Comparison of ENCODE assay signal across 8 cellular contexts in genomic region chr20:36236786-36237121, GRCh38. TPM values are rescaled to one million over a fixed set of nuclear protein-coding genes. Genes with fewer than 3 reads are reported as not detected.
DNase-seq lines count a peak whose midpoint lies in the region; ATAC-seq, FAIRE-seq and TF ChIP-seq lines count a peak whose summit lies in the region.

No MANE protein-coding gene starts in this region.

- H3K27me3 ChIP-seq in CD4-positive, alpha-beta memory T cell (ENCODE audit: insufficient read depth, low read length): no peaks in the 10 kb centered on the region
- H3K27me3 ChIP-seq in NT2/D1 (ENCODE audit: insufficient read depth, insufficient read length) (no peaks in the 10 kb centered on the region), neuron (ENCODE audit: insufficient read depth, low read length) (no peaks in the 10 kb centered on the region)

- peak overlapping the region; percentile 62 to 93 for H3K4me3 ChIP-seq in CD4-positive, alpha-beta memory T cell (ENCODE audit: low read length in 2 of 2)
- H3K4me3 ChIP-seq in NT2/D1 (ENCODE audit: insufficient read length, low read depth) (peak overlapping the region; percentile 70), neuron (ENCODE audit: low read length) (peak overlapping the region; percentile 90)

- POLR2A ChIA-PET in CD4-positive, alpha-beta memory T cell (lab: Charles Lee; ENCODE audit: partially characterized antibody): interaction anchor here (0.8 to 1.1 kb wide), 6 partner anchors 8 to 825 kb away, joined by 3 to 8 read pairs (median 3); partner anchors contain the start of genes CEP250, NDRG3, SCAND1 and UQCC1

- H3K9ac ChIP-seq in NT2/D1 (ENCODE audit: insufficient read length, low read depth): peak overlapping the region; percentile 89

- peaks cover 17% of the 10 kb centered on the region for H3K36me3 ChIP-seq in CD4-positive, alpha-beta memory T cell (ENCODE audit: insufficient read depth, low read length)
- H3K36me3 ChIP-seq in NT2/D1 (ENCODE audit: insufficient read depth, insufficient read length, low read length) (peaks cover 41% of the 10 kb centered on the region), neuron (ENCODE audit: insufficient read depth, low read length) (peaks cover 24% of the 10 kb centered on the region)

- FAIRE-seq in HTR-8/SVneo (lab: Jason Lieb, UNC): no peak

- no peaks in the 10 kb centered on the region for H3K27me3 Mint-ChIP-seq in CD4-positive, alpha-beta memory T cell
- H3K27me3 Mint-ChIP-seq in endothelial cell (ENCODE audit: unreplicated experiment): no peaks in the 10 kb centered on the region

- CTCF ChIA-PET in CD4-positive, alpha-beta memory T cell (lab: Charles Lee; ENCODE audit: partially characterized antibody): interaction anchor here (1.0 kb wide), 1 partner anchor 34 kb away, joined by 5 read pairs; no protein-coding TSS in a partner anchor

- peak in 1 of 5 donors; percentile 5 for DNase-seq in CD4-positive, alpha-beta memory T cell
- DNase-seq in NT2/D1 (ENCODE audit: low read depth, low spot score) (no peak), endothelial cell (ENCODE audit: low spot score) (no peak), HTR-8/SVneo (ENCODE audit: insufficient read length, low spot score) (no peak), AG20443 (ENCODE audit: low spot score) (no peak)

- peaks cover 3 to 42% of the 10 kb centered on the region in 2 donors for H3K36me3 Mint-ChIP-seq in CD4-positive, alpha-beta memory T cell
- H3K36me3 Mint-ChIP-seq in endothelial cell (ENCODE audit: low read depth, unreplicated experiment): no peaks in the 10 kb centered on the region

- H3K9me3 ChIP-seq in CD4-positive, alpha-beta memory T cell (ENCODE audit: control insufficient read depth in 1 of 2, low read length in 2 of 2): no peaks in the 10 kb centered on the region
- H3K9me3 ChIP-seq in NT2/D1 (ENCODE audit: insufficient read depth, low read length) (no peaks in the 10 kb centered on the region), neuron (ENCODE audit: low read length) (no peaks in the 10 kb centered on the region)

- H3K9me3 Mint-ChIP-seq in CD4-positive, alpha-beta memory T cell: peaks cover 0 to 2% (median 0%) of the 10 kb centered on the region in 8 donors
- H3K9me3 Mint-ChIP-seq in endothelial cell (ENCODE audit: unreplicated experiment): no peaks in the 10 kb centered on the region

- H3K4me1 Mint-ChIP-seq in CD4-positive, alpha-beta memory T cell: peaks cover 23 to 57% (median 35%) of the 10 kb centered on the region in 4 donors
- H3K4me1 Mint-ChIP-seq in endothelial cell (ENCODE audit: unreplicated experiment): peaks cover 31% of the 10 kb centered on the region

- TF ChIP-seq CTCF in endothelial cell (IDR thresholded peaks at IDR 0.05; ENCODE audit: unreplicated experiment): no peak

- H3K27ac Mint-ChIP-seq in CD4-positive, alpha-beta memory T cell: peak overlapping the region; percentile 72 to 97 (median 95)
- peak overlapping the region; percentile 98 for H3K27ac Mint-ChIP-seq in endothelial cell (ENCODE audit: unreplicated experiment)

- no peak for ATAC-seq in HG03469 (IDR thresholded peaks at IDR 0.05; ENCODE audit: unreplicated experiment)
- ATAC-seq in HG03108 (IDR thresholded peaks at IDR 0.05; ENCODE audit: unreplicated experiment): no peak

- peaks cover 45% of the 10 kb centered on the region for H3K4me1 ChIP-seq in CD4-positive, alpha-beta memory T cell (ENCODE audit: insufficient read depth, low read length)
- H3K4me1 ChIP-seq in NT2/D1 (ENCODE audit: insufficient read depth, insufficient read length) (peaks cover 3% of the 10 kb centered on the region), neuron (ENCODE audit: insufficient read depth, low read length) (peaks cover 15% of the 10 kb centered on the region)

- intact Hi-C loops in CD4-positive, alpha-beta memory T cell (cut with micrococcal nuclease): loop anchor here (5.0 kb wide), 2 partner anchors 256 to 824 kb away; partner anchors contain the start of gene UQCC1

- H3K4me3 Mint-ChIP-seq in CD4-positive, alpha-beta memory T cell: peak overlapping the region; percentile 91 to 98 (median 96)
- H3K4me3 Mint-ChIP-seq in endothelial cell (ENCODE audit: unreplicated experiment): peak overlapping the region; percentile 90

- peak overlapping the region; percentile 69 for H3K27ac ChIP-seq in CD4-positive, alpha-beta memory T cell (ENCODE audit: low read depth, low read length)

- peak overlapping the region; percentile 74 for H2AFZ ChIP-seq in neuron (ENCODE audit: low read depth, low read length)

RNA-seq across cellular contexts. Expression of gene AAR2, which starts 0.5 kb away (rescaled TPM):
- 10 to 100 TPM; 21.7 to 23.0 TPM for total RNA-seq in CD4-positive, alpha-beta memory T cell
- 10 to 100 TPM; 42.2 to 54.3 TPM for polyA plus RNA-seq in CD4-positive, alpha-beta memory T cell
- total RNA-seq in endothelial cell (ENCODE audit: unreplicated experiment): 20.3 TPM
